20 cellular contexts compared by ENCODE assay signal in genomic region chr9:134565316-134565915, GRCh38.
A peak's percentile ranks its signal among the peaks of the same experiment; 100 is the strongest.
DNase-seq lines count a peak whose midpoint lies in the region; ATAC-seq and TF ChIP-seq lines count a peak whose summit lies in the region.
"Had no signal": no experiment of that assay in that cellular context is flagged by ENCODE, and none has a peak within 500 bp of the region (broad histone marks: within the 10 kb centered on the region; RNA-seq: fewer than 3 reads in every experiment).

No MANE protein-coding gene starts in this region.

- no peaks in the 10 kb centered on the region for H3K9me3 Mint-ChIP-seq in natural killer cell treated with Interleukin-12 subunit alpha and Interleukin-12 subunit beta and Interleukin-15 and Interleukin-18, amount 100 ng/mL, for 72 hours
- no peaks in the 10 kb centered on the region for H3K9me3 Mint-ChIP-seq in natural killer cell
- peaks cover 2% of the 10 kb centered on the region for H3K9me3 Mint-ChIP-seq in activated CD4-positive, alpha-beta T cell treated with anti-CD3 and anti-CD28 coated beads for 36 hours (ENCODE audit: low read depth)

- no peak overlapping the region for H3K27ac Mint-ChIP-seq in natural killer cell treated with Interleukin-12 subunit alpha and Interleukin-12 subunit beta and Interleukin-15 and Interleukin-18, amount 100 ng/mL, for 72 hours
- H3K27ac Mint-ChIP-seq in natural killer cell: no peak overlapping the region
- no peak overlapping the region for H3K27ac Mint-ChIP-seq in activated CD4-positive, alpha-beta T cell treated with anti-CD3 and anti-CD28 coated beads for 36 hours

- WGBS in hepatocyte (ENCODE audit: low lambda C conversion rate, missing lambda C conversion rate): 96% methylated on average over 14 of the region's 14 CpGs

- H3K4me3 ChIP-seq in hepatocyte (no peak overlapping the region), vagina (no peak overlapping the region)
- H3K4me3 ChIP-seq: PC-9, SJSA1 had no signal

- intact Hi-C loops in natural killer cell (cut with micrococcal nuclease) (no loop called here), posterior vena cava (cut with DNase I) (loop anchor here in 1 of 2 donors (5.0 kb wide), 1 partner anchor 352 kb away; the partner anchor contains the start of gene FCN1), vagina (cut with DNase I) (no loop called here)
- intact Hi-C loops in activated CD4-positive, alpha-beta T cell treated with anti-CD3 and anti-CD28 coated beads for 36 hours (cut with DNase I, micrococcal nuclease): no loop called here

- peaks cover 0 to 5% of the 10 kb centered on the region in 2 donors for H3K27me3 Mint-ChIP-seq in natural killer cell treated with Interleukin-12 subunit alpha and Interleukin-12 subunit beta and Interleukin-15 and Interleukin-18, amount 100 ng/mL, for 72 hours
- no peaks in the 10 kb centered on the region for H3K27me3 Mint-ChIP-seq in natural killer cell (ENCODE audit: low read depth in 2 of 2)
- H3K27me3 Mint-ChIP-seq in activated CD4-positive, alpha-beta T cell treated with anti-CD3 and anti-CD28 coated beads for 36 hours: no peaks in the 10 kb centered on the region

- no peaks in the 10 kb centered on the region for H4K20me1 ChIP-seq in hepatocyte (ENCODE audit: insufficient read depth, poor library complexity, severe bottlenecking)

- H3K4me2 ChIP-seq in hepatocyte: no peak overlapping the region
- H3K4me2 ChIP-seq: PC-9 had no signal

- ATAC-seq in natural killer cell treated with Interleukin-12 subunit alpha and Interleukin-12 subunit beta and Interleukin-15 and Interleukin-18, amount 100 ng/mL, for 72 hours: no peak
- ATAC-seq in natural killer cell: no peak
- no peak for ATAC-seq in HG02885 (IDR thresholded peaks at IDR 0.05; ENCODE audit: poor library complexity, unreplicated experiment)
- no peak for ATAC-seq in activated CD4-positive, alpha-beta T cell treated with anti-CD3 and anti-CD28 coated beads for 36 hours
- ATAC-seq: Right ventricle myocardium inferior had no signal

- H2AFZ ChIP-seq in hepatocyte: no peak overlapping the region
- H2AFZ ChIP-seq: PC-9 had no signal

- peak; percentile 31 for DNase-seq in natural killer cell treated with Interleukin-12 subunit alpha and Interleukin-12 subunit beta and Interleukin-15 and Interleukin-18, amount 100 ng/mL, for 72 hours (ENCODE audit: low spot score)
- DNase-seq in natural killer cell: no peak
- peak; percentile 1 for DNase-seq in hepatocyte (ENCODE audit: low spot score)
- peak; percentile 29 for DNase-seq in posterior vena cava (ENCODE audit: low spot score)
- peak; percentile 16 to 47 for DNase-seq in vagina (ENCODE audit: extremely low spot score in 2 of 2)
- DNase-seq in NCI-H2171 treated with DMSO at 0.1 percent for 48 hours (lab: John Stamatoyannopoulos, UW): no peak
- no peak for DNase-seq in activated CD4-positive, alpha-beta T cell treated with anti-CD3 and anti-CD28 coated beads for 36 hours
- DNase-seq: DMS153, DND-41, H7, KBM-7, NCI-H1105, NCI-H1436 treated with DMSO at 0.1 percent for 48 hours, NCI-H187 treated with DMSO at 0.1 percent for 48 hours, NCI-H446 treated with DMSO at 0.1 percent for 48 hours, NCI-H526 had no signal

- H3K27ac ChIP-seq in hepatocyte (no peak overlapping the region), vagina (no peak overlapping the region)
- H3K27ac ChIP-seq: PC-9, SJSA1 had no signal

- CTCF ChIA-PET in activated CD4-positive, alpha-beta T cell treated with anti-CD3 and anti-CD28 coated beads for 36 hours (lab: Charles Lee): no interaction called here

- TF ChIP-seq POLR2A in vagina (IDR thresholded peaks at IDR 0.05): no peak

- no peaks in the 10 kb centered on the region for H3K9me2 ChIP-seq in hepatocyte (replicated peaks; ENCODE audit: insufficient read depth)

- H3K4me1 Mint-ChIP-seq in natural killer cell treated with Interleukin-12 subunit alpha and Interleukin-12 subunit beta and Interleukin-15 and Interleukin-18, amount 100 ng/mL, for 72 hours (ENCODE audit: low read depth in 2 of 2): peaks cover 0 to 2% of the 10 kb centered on the region in 2 donors
- H3K4me1 Mint-ChIP-seq in natural killer cell: peaks cover 3% of the 10 kb centered on the region in 2 donors
- peaks cover 2% of the 10 kb centered on the region for H3K4me1 Mint-ChIP-seq in activated CD4-positive, alpha-beta T cell treated with anti-CD3 and anti-CD28 coated beads for 36 hours

- TF ChIP-seq CTCF in natural killer cell (IDR thresholded peaks at IDR 0.05): no peak
- no peak for TF ChIP-seq CTCF in hepatocyte (IDR thresholded peaks at IDR 0.05; ENCODE audit: poor library complexity)
- TF ChIP-seq CTCF in vagina (IDR thresholded peaks at IDR 0.05): no peak

- H3K27me3 ChIP-seq in hepatocyte (no peaks in the 10 kb centered on the region), vagina (no peaks in the 10 kb centered on the region)
- H3K27me3 ChIP-seq: SJSA1 had no signal

- no peaks in the 10 kb centered on the region for H3K79me2 ChIP-seq in hepatocyte

- no peak overlapping the region for H3K4me3 Mint-ChIP-seq in natural killer cell treated with Interleukin-12 subunit alpha and Interleukin-12 subunit beta and Interleukin-15 and Interleukin-18, amount 100 ng/mL, for 72 hours
- no peak overlapping the region for H3K4me3 Mint-ChIP-seq in natural killer cell
- no peak overlapping the region for H3K4me3 Mint-ChIP-seq in activated CD4-positive, alpha-beta T cell treated with anti-CD3 and anti-CD28 coated beads for 36 hours

- H3K9me3 ChIP-seq in hepatocyte (ENCODE audit: low read depth) (no peaks in the 10 kb centered on the region), vagina (no peaks in the 10 kb centered on the region)
- H3K9me3 ChIP-seq: SJSA1 had no signal

- H3K4me1 ChIP-seq in hepatocyte (ENCODE audit: insufficient read depth) (peaks cover 5% of the 10 kb centered on the region), vagina (no peaks in the 10 kb centered on the region)

- no peaks in the 10 kb centered on the region for H3K36me3 ChIP-seq in hepatocyte (replicated peaks; ENCODE audit: insufficient read depth, low read depth)
- no peaks in the 10 kb centered on the region for H3K36me3 ChIP-seq in vagina
- H3K36me3 ChIP-seq: SJSA1 had no signal

- POLR2A ChIA-PET in activated CD4-positive, alpha-beta T cell treated with anti-CD3 and anti-CD28 coated beads for 36 hours (lab: Charles Lee): no interaction called here

- H3K36me3 Mint-ChIP-seq in natural killer cell treated with Interleukin-12 subunit alpha and Interleukin-12 subunit beta and Interleukin-15 and Interleukin-18, amount 100 ng/mL, for 72 hours: no peaks in the 10 kb centered on the region
- H3K36me3 Mint-ChIP-seq in natural killer cell: no peaks in the 10 kb centered on the region
- H3K36me3 Mint-ChIP-seq in activated CD4-positive, alpha-beta T cell treated with anti-CD3 and anti-CD28 coated beads for 36 hours (ENCODE audit: low read depth): peaks cover 2% of the 10 kb centered on the region

Comparison
In these comparisons a context has a peak if more than half of its experiments do, and no peak if none do; other contexts are left out.
1. DNase-seq: peak in natural killer cell treated with Interleukin-12 subunit alpha and Interleukin-12 subunit beta and Interleukin-15 and Interleukin-18, amount 100 ng/mL, for 72 hours (single experiment), hepatocyte (single experiment), posterior vena cava (single experiment) and vagina (2 of 2); none in natural killer cell (single experiment), NCI-H2171 treated with DMSO at 0.1 percent for 48 hours (single experiment) and activated CD4-positive, alpha-beta T cell treated with anti-CD3 and anti-CD28 coated beads for 36 hours (single experiment).